In genomic region chr6:74467533-74468215, GRCh38 we compare ENCODE assay signal across 24 cellular contexts.
"Had no signal": no experiment of that assay in that cellular context is flagged by ENCODE, and none has a peak within 500 bp of the region (broad histone marks: within the 10 kb centered on the region; RNA-seq: fewer than 3 reads in every experiment).

No MANE protein-coding gene starts in this region.

- H3K4me1 Mint-ChIP-seq: activated CD4-positive, alpha-beta T cell treated with anti-CD3 and anti-CD28 coated beads, Interleukin-2, amount 10 ng/mL, durations not matched to agents 24 days and 14 days; central memory CD8-positive, alpha-beta T cell; endodermal cell; mesothelial cell of epicardium; nephron had no signal

- H3K27ac ChIP-seq: brain microvascular endothelial cell, colonic mucosa, epithelial cell of prostate, tibial artery had no signal

- DNase-seq: activated CD4-positive, alpha-beta T cell treated with anti-CD3 and anti-CD28 coated beads, Interleukin-2, amount 10 ng/mL, durations not matched to agents 24 days and 14 days; activated CD4-positive, CD25-positive, alpha-beta regulatory T cell; activated CD8-positive, alpha-beta T cell treated with anti-CD3 and anti-CD28 coated beads for 36 hours; activated naive CD4-positive, alpha-beta T cell treated with Interleukin-2 at 50 U/mL for 16 hours; activated T-cell treated with anti-CD3 and anti-CD28 coated beads, Interleukin-2, amount 50 U/mL, for 1 hour; anterior cingulate cortex; brain microvascular endothelial cell; colonic mucosa; endodermal cell; foreskin melanocyte; hypothalamus; nucleus accumbens; stimulated activated CD4-positive, alpha-beta T cell treated with anti-CD3 and anti-CD28 coated beads, Interleukin-2, amount 100 ng/mL, for 24 hours; stimulated activated naive CD8-positive, alpha-beta T cell treated with anti-CD3 and anti-CD28 coated beads, Interleukin-15, Interleukin-2, amounts not matched to agents 100 U/mL and 50 U/mL, for 24 hours; substantia nigra; tibial artery had no signal

- H3K4me3 ChIP-seq: colonic mucosa, lung, tibial artery had no signal

- H3K27me3 Mint-ChIP-seq: activated CD4-positive, alpha-beta T cell treated with anti-CD3 and anti-CD28 coated beads, Interleukin-2, amount 10 ng/mL, durations not matched to agents 24 days and 14 days; activated CD8-positive, alpha-beta T cell treated with anti-CD3 and anti-CD28 coated beads for 36 hours; central memory CD8-positive, alpha-beta T cell had no signal

- H3K36me3 ChIP-seq: brain microvascular endothelial cell, colonic mucosa, tibial artery had no signal

- H3K27ac Mint-ChIP-seq: activated CD4-positive, alpha-beta T cell treated with anti-CD3 and anti-CD28 coated beads, Interleukin-2, amount 10 ng/mL, durations not matched to agents 24 days and 14 days; activated CD8-positive, alpha-beta T cell treated with anti-CD3 and anti-CD28 coated beads for 36 hours; activated T-helper 2 cell treated with anti-CD3 and anti-CD28 coated beads, Interferon-gamma antibody, Interleukin-2, Interleukin-4, amounts not matched to agents 10 μg/mL and 5 μg/mL and 100 μg/mL, durations not matched to agents 14 hours and 24 hours and 36 hours; endodermal cell; mesothelial cell of epicardium; nephron had no signal

- H3K9me3 Mint-ChIP-seq: endodermal cell had no signal

- H3K36me3 Mint-ChIP-seq: mesothelial cell of epicardium had no signal

- ATAC-seq: activated CD8-positive, alpha-beta T cell treated with anti-CD3 and anti-CD28 coated beads for 36 hours; stimulated activated naive CD8-positive, alpha-beta T cell treated with anti-CD3 and anti-CD28 coated beads, Interleukin-15, Interleukin-2, amounts not matched to agents 100 U/mL and 50 U/mL, for 24 hours had no signal

- H3K27me3 ChIP-seq: brain microvascular endothelial cell, colonic mucosa, tibial artery had no signal

- FAIRE-seq: keratinocyte, urothelium cell line had no signal

- H3K4me1 ChIP-seq: colonic mucosa, tibial artery had no signal

- H3K4me3 Mint-ChIP-seq: activated CD4-positive, alpha-beta T cell treated with anti-CD3 and anti-CD28 coated beads, Interleukin-2, amount 10 ng/mL, durations not matched to agents 24 days and 14 days; activated CD8-positive, alpha-beta T cell treated with anti-CD3 and anti-CD28 coated beads for 36 hours; central memory CD8-positive, alpha-beta T cell; endodermal cell; mesothelial cell of epicardium; nephron had no signal

- H3K9me3 ChIP-seq: colonic mucosa, tibial artery had no signal
